10 cellular contexts compared by ENCODE assay signal in the genomic region with DNA sequence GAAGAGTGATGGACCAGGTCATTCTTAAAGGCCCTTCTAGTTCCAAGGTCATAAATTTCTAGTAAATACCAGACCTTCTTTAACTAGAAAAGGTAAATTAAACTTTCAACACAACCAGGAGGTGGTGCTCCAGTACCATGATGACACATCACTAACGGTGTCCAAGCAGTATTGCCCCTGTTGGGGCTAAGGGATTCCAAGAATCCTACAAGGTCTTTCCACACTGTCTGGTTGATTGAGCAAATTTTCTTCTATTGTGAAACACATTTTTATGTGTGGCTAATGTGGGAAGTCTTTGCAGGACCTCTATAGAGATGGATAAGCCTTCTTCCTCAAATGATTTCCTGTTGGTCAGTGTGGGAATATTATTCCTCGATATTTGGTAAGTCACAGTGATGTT.
A peak's percentile ranks its signal among the peaks of the same experiment; 100 is the strongest.
DNase-seq lines count a peak whose midpoint lies in the region; ATAC-seq and TF ChIP-seq lines count a peak whose summit lies in the region.
"Had no signal": no experiment of that assay in that cellular context is flagged by ENCODE, and none has a peak within 500 bp of the region (broad histone marks: within the 10 kb centered on the region; RNA-seq: fewer than 3 reads in every experiment).

No MANE protein-coding gene starts in this region.

- in situ Hi-C loops in SK-MEL-5 (cut with HindIII; ENCODE audit: low pct_unique_long_range_greater_than_20kb, low sequenced_read_pairs): no loop called here

- intact Hi-C loops in sciatic nerve (cut with DNase I): no loop called here

- TF ChIP-seq CTCF in HFF-Myc (IDR thresholded peaks at IDR 0.05; ENCODE audit: low read depth, low read length, missing control alignments): peak; percentile 30

- H3K4me3 ChIP-seq in HFF-Myc (replicated peaks; ENCODE audit: low read depth, low read length): no peak overlapping the region
- H3K4me3 ChIP-seq: PC-9 had no signal

- ATAC-seq in sciatic nerve: peak; percentile 89
- ATAC-seq in GM18873 (IDR thresholded peaks at IDR 0.05; ENCODE audit: low FRiP score, unreplicated experiment): no peak
- no peak for ATAC-seq in GM21576 (IDR thresholded peaks at IDR 0.05; ENCODE audit: unreplicated experiment)
- no peak for ATAC-seq in HG03442 (IDR thresholded peaks at IDR 0.05; ENCODE audit: unreplicated experiment)

- peak; percentile 36 for DNase-seq in HFF-Myc (ENCODE audit: extremely low read depth, low read depth)
- peak; percentile 68 for DNase-seq in SK-MEL-5 (ENCODE audit: low read depth, low spot score)
- DNase-seq in foreskin melanocyte: peak; percentile 25
- no peak for DNase-seq in sciatic nerve (ENCODE audit: low spot score)
- no peak for DNase-seq in HuH-7 (ENCODE audit: low spot score)
- DNase-seq: central memory CD4-positive, alpha-beta T cell had no signal

Comparison
In these comparisons a context has a peak if more than half of its experiments do, and no peak if none do; other contexts are left out.
1. DNase-seq: peak in HFF-Myc (single experiment), SK-MEL-5 (single experiment) and foreskin melanocyte (single experiment); none in sciatic nerve (single experiment) and HuH-7 (single experiment).